ENCODE assay signal across 17 cellular contexts in genomic region chr21:45003331-45004058, GRCh38.
DNase-seq lines count a peak whose midpoint lies in the region; ATAC-seq and TF ChIP-seq lines count a peak whose summit lies in the region.
"Had no signal": no experiment of that assay in that cellular context is flagged by ENCODE, and none has a peak within 500 bp of the region (broad histone marks: within the 10 kb centered on the region; RNA-seq: fewer than 3 reads in every experiment).

No MANE protein-coding gene starts in this region.

- intact Hi-C loops in activated naive CD4-positive, alpha-beta T cell treated with anti-CD3 and anti-CD28 coated beads for 36 hours (cut with micrococcal nuclease), result no loop called here
- intact Hi-C loops in heart left ventricle (cut with DNase I) (no loop called here), aorta (cut with DNase I) (no loop called here)

- peak overlapping the region; percentile 32 for H3K23ac ChIP-seq in neuronal stem cell (ENCODE audit: low read depth, low read length, poor library complexity)

- no peaks in the 10 kb centered on the region for H3K27me3 Mint-ChIP-seq in activated naive CD4-positive, alpha-beta T cell treated with anti-CD3 and anti-CD28 coated beads for 36 hours (ENCODE audit: low read depth)

- no peak overlapping the region for H2BK15ac ChIP-seq in neuronal stem cell (ENCODE audit: low read length)

- H3K4me1 Mint-ChIP-seq in activated naive CD4-positive, alpha-beta T cell treated with anti-CD3 and anti-CD28 coated beads for 36 hours (ENCODE audit: low read depth), result peaks cover 5% of the 10 kb centered on the region
- H3K4me1 Mint-ChIP-seq: CD8-positive, alpha-beta memory T cell had no signal

- H3K4me1 ChIP-seq in heart left ventricle (peaks cover 0 to 22% (median 4%) of the 10 kb centered on the region in 12 donors), neuronal stem cell (ENCODE audit: control insufficient read depth in 2 of 2, insufficient read depth in 1 of 2, low read depth in 1 of 2, low read length in 2 of 2) (peaks cover 10 to 17% of the 10 kb centered on the region in 2 donors), aorta (ENCODE audit: control insufficient read depth in 1 of 2, insufficient read depth in 2 of 2, low read length in 2 of 2) (no peaks in the 10 kb centered on the region), MM.1S (ENCODE audit: low read length) (no peaks in the 10 kb centered on the region)

- H2AFZ ChIP-seq in neuronal stem cell (ENCODE audit: low read length), result peak overlapping the region; percentile 71
- no peak overlapping the region for H2AFZ ChIP-seq in MM.1S (ENCODE audit: low read length)

- H3K4ac ChIP-seq in neuronal stem cell (ENCODE audit: low read length), result no peak overlapping the region

- H3K18ac ChIP-seq in neuronal stem cell (ENCODE audit: low read length), result peak overlapping the region; percentile 82

- no peak overlapping the region for H3K4me3 ChIP-seq in heart left ventricle
- no peak overlapping the region for H3K4me3 ChIP-seq in neuronal stem cell (ENCODE audit: low read length in 2 of 2)
- no peak overlapping the region for H3K4me3 ChIP-seq in aorta (ENCODE audit: low read length in 2 of 2)
- no peak overlapping the region for H3K4me3 ChIP-seq in MM.1S (ENCODE audit: low read length)
- H3K4me3 ChIP-seq: dorsolateral prefrontal cortex had no signal

- no peaks in the 10 kb centered on the region for H4K20me1 ChIP-seq in MM.1S (ENCODE audit: insufficient read depth, low read length)

- H2BK120ac ChIP-seq in neuronal stem cell (ENCODE audit: low read depth, low read length), result no peak overlapping the region

- peaks cover 5% of the 10 kb centered on the region for H3K9me3 Mint-ChIP-seq in activated naive CD4-positive, alpha-beta T cell treated with anti-CD3 and anti-CD28 coated beads for 36 hours

- no peak overlapping the region for H3K4me3 Mint-ChIP-seq in activated naive CD4-positive, alpha-beta T cell treated with anti-CD3 and anti-CD28 coated beads for 36 hours
- H3K4me3 Mint-ChIP-seq: activated CD8-positive, alpha-beta T cell treated with anti-CD3 and anti-CD28 coated beads, Interleukin-2, amount 10 ng/mL, durations not matched to agents 7 days and 5 days; CD8-positive, alpha-beta memory T cell; stimulated activated naive B cell treated with anti-CD40 and anti-IgM and Interleukin-4, amounts not matched to agents 10 μg/mL and 1 μg/mL and 100 μg/mL, for 72 hours had no signal

- H4K8ac ChIP-seq in neuronal stem cell (ENCODE audit: low read depth, low read length), result peak overlapping the region; percentile 99

- no peaks in the 10 kb centered on the region for H3F3A ChIP-seq in MM.1S (ENCODE audit: insufficient read depth, low read length)

- H2BK5ac ChIP-seq in neuronal stem cell (ENCODE audit: low read length), result peak overlapping the region; percentile 97

- H3K79me1 ChIP-seq in neuronal stem cell (ENCODE audit: low read depth, low read length), result no peaks in the 10 kb centered on the region

- no peaks in the 10 kb centered on the region for H3K9me2 ChIP-seq in MM.1S (replicated peaks; ENCODE audit: insufficient read depth, low read length)

- H3K27ac ChIP-seq in heart left ventricle (peak overlapping the region in 2 of 12 donors; percentile 42 to 66), neuronal stem cell (replicated peaks; ENCODE audit: low read length) (no peak overlapping the region), aorta (ENCODE audit: low read depth in 1 of 2, low read length in 2 of 2) (peak overlapping the region; percentile 38 to 96), MM.1S (ENCODE audit: low read length) (no peak overlapping the region)
- H3K27ac ChIP-seq: 22Rv1, dorsolateral prefrontal cortex had no signal

- H3K79me2 ChIP-seq in MM.1S (ENCODE audit: low read length), result no peaks in the 10 kb centered on the region

- H3K9ac ChIP-seq in neuronal stem cell (ENCODE audit: low read depth, low read length, poor library complexity) (no peak overlapping the region), MM.1S (ENCODE audit: low read length) (no peak overlapping the region)

- peak overlapping the region; percentile 92 for H2AK5ac ChIP-seq in neuronal stem cell (ENCODE audit: low read depth, low read length)

- TF ChIP-seq CTCF in heart left ventricle (IDR thresholded peaks at IDR 0.05), result peak in 2 of 12 donors; percentile 5 to 26
- no peak for TF ChIP-seq CTCF in MM.1S (IDR thresholded peaks at IDR 0.05; ENCODE audit: low read length)

- no peaks in the 10 kb centered on the region for H3K36me3 Mint-ChIP-seq in activated naive CD4-positive, alpha-beta T cell treated with anti-CD3 and anti-CD28 coated beads for 36 hours (ENCODE audit: low read depth)
- H3K36me3 Mint-ChIP-seq: CD8-positive, alpha-beta memory T cell had no signal

- H3K4me2 ChIP-seq in neuronal stem cell (ENCODE audit: insufficient read depth, low read length, poor library complexity, severe bottlenecking) (no peak overlapping the region), MM.1S (ENCODE audit: low read depth, low read length) (no peak overlapping the region)

- no peak overlapping the region for H3K27ac Mint-ChIP-seq in activated naive CD4-positive, alpha-beta T cell treated with anti-CD3 and anti-CD28 coated beads for 36 hours
- H3K27ac Mint-ChIP-seq: activated CD8-positive, alpha-beta T cell treated with anti-CD3 and anti-CD28 coated beads, Interleukin-2, amount 10 ng/mL, durations not matched to agents 7 days and 5 days; CD8-positive, alpha-beta memory T cell; stimulated activated naive B cell treated with anti-CD40 and anti-IgM and Interleukin-4, amounts not matched to agents 10 μg/mL and 1 μg/mL and 100 μg/mL, for 72 hours had no signal

- H3K14ac ChIP-seq in neuronal stem cell (ENCODE audit: low read length), result no peak overlapping the region

- H3K36me3 ChIP-seq in heart left ventricle (no peaks in the 10 kb centered on the region), neuronal stem cell (replicated peaks in 1 of 2; ENCODE audit: control insufficient read depth in 2 of 2, insufficient read depth in 2 of 2, low read length in 2 of 2) (no peaks in the 10 kb centered on the region), aorta (ENCODE audit: control insufficient read depth in 1 of 2, insufficient read depth in 2 of 2, low read length in 1 of 2) (no peaks in the 10 kb centered on the region), MM.1S (replicated peaks; ENCODE audit: insufficient read depth, low read length) (no peaks in the 10 kb centered on the region)

- peaks cover 0 to 22% (median 0%) of the 10 kb centered on the region in 12 donors for H3K9me3 ChIP-seq in heart left ventricle
- H3K9me3 ChIP-seq in neuronal stem cell (replicated peaks in 1 of 2; ENCODE audit: control insufficient read depth in 2 of 2, insufficient read depth in 1 of 2, low read depth in 1 of 2, low read length in 2 of 2), result peaks cover 3 to 5% of the 10 kb centered on the region in 2 donors
- no peaks in the 10 kb centered on the region for H3K9me3 ChIP-seq in aorta (ENCODE audit: control insufficient read depth, low read length)
- no peaks in the 10 kb centered on the region for H3K9me3 ChIP-seq in MM.1S (replicated peaks; ENCODE audit: insufficient read depth, low read length)

- H4K91ac ChIP-seq in neuronal stem cell (ENCODE audit: low read depth, low read length, poor library complexity), result no peak overlapping the region

- ATAC-seq in heart left ventricle, result peak in 2 of 4 donors; percentile 21
- peak; percentile 24 for ATAC-seq in aorta (ENCODE audit: low FRiP score)
- ATAC-seq in stimulated activated naive CD8-positive, alpha-beta T cell treated with anti-CD3 and anti-CD28 coated beads, Interleukin-15, Interleukin-2, amounts not matched to agents 100 U/mL and 50 U/mL, for 24 hours, result no peak
- ATAC-seq: activated CD8-positive, alpha-beta T cell treated with anti-CD3 and anti-CD28 coated beads, Interleukin-2, amount 10 ng/mL, durations not matched to agents 7 days and 5 days; SK-N-SH treated with all-trans-retinoic acid at 6 μM for 48 hours; stimulated activated naive B cell treated with anti-CD40 and anti-IgM and Interleukin-4, amounts not matched to agents 10 μg/mL and 1 μg/mL and 100 μg/mL, for 72 hours had no signal

- CTCF ChIA-PET in activated naive CD4-positive, alpha-beta T cell treated with anti-CD3 and anti-CD28 coated beads for 36 hours (lab: Charles Lee), result no interaction called here

- DNase-seq in activated naive CD4-positive, alpha-beta T cell treated with anti-CD3 and anti-CD28 coated beads, Interleukin-2, amount 50 U/mL, for 16 hours, result peak; percentile 8
- DNase-seq in activated naive CD4-positive, alpha-beta T cell treated with anti-CD3 and anti-CD28 coated beads for 36 hours, result no peak
- DNase-seq in heart left ventricle, result peak in 3 of 5 donors; percentile 24 to 40 (median 28)
- DNase-seq in neuronal stem cell (ENCODE audit: low spot score), result no peak
- peak; percentile 52 to 77 for DNase-seq in aorta
- DNase-seq in stimulated activated naive CD8-positive, alpha-beta T cell treated with anti-CD3 and anti-CD28 coated beads, Interleukin-15, Interleukin-2, amounts not matched to agents 100 U/mL and 50 U/mL, for 24 hours, result no peak
- DNase-seq in MM.1S, result no peak
- DNase-seq in DMS79 (lab: John Stamatoyannopoulos, UW), result no peak
- DNase-seq: activated CD8-positive, alpha-beta T cell treated with anti-CD3 and anti-CD28 coated beads, Interleukin-2, amount 10 ng/mL, durations not matched to agents 7 days and 5 days; Kasumi-1; NCI-H1694; small intestine; stimulated activated naive B cell treated with anti-CD40 and anti-IgM and Interleukin-4, amounts not matched to agents 10 μg/mL and 1 μg/mL and 100 μg/mL, for 72 hours had no signal

- H3K27me3 ChIP-seq in heart left ventricle, result no peaks in the 10 kb centered on the region
- H3K27me3 ChIP-seq in neuronal stem cell (ENCODE audit: control insufficient read depth in 3 of 3, insufficient read depth in 3 of 3, low read depth in 1 of 3, low read length in 3 of 3), result peaks cover 0 to 11% (median 0%) of the 10 kb centered on the region in 3 experiments
- no peaks in the 10 kb centered on the region for H3K27me3 ChIP-seq in aorta (ENCODE audit: control insufficient read depth in 1 of 2, insufficient read depth in 2 of 2, low read length in 1 of 2)
- peaks cover 93% of the 10 kb centered on the region for H3K27me3 ChIP-seq in MM.1S (replicated peaks; ENCODE audit: insufficient read depth, low read length)

- peak overlapping the region; percentile 60 for H2BK12ac ChIP-seq in neuronal stem cell (ENCODE audit: low read length)

- 68 to 83% (median 82%) methylated on average over 9 to 14 of the region's 14 CpGs for WGBS in heart left ventricle, 4 donors
- no CpG with 5 or more reads among the region's 14 CpGs for WGBS in neuronal stem cell (ENCODE audit: extremely low coverage in 2 of 2, insufficient read length in 2 of 2, insufficient replicate concordance in 1 of 2), 2 donors
- 29% methylated on average over 14 of the region's 14 CpGs for WGBS in aorta, 2 donors

- no peak for TF ChIP-seq POLR2A in heart left ventricle (IDR thresholded peaks at IDR 0.05)

Comparison
In these comparisons a context has a peak if more than half of its experiments do, and no peak if none do; other contexts are left out.
1. DNase-seq: peak in activated naive CD4-positive, alpha-beta T cell treated with anti-CD3 and anti-CD28 coated beads, Interleukin-2, amount 50 U/mL, for 16 hours (single experiment), heart left ventricle (3 of 5) and aorta (2 of 2); none in activated naive CD4-positive, alpha-beta T cell treated with anti-CD3 and anti-CD28 coated beads for 36 hours (single experiment), neuronal stem cell (single experiment), stimulated activated naive CD8-positive, alpha-beta T cell treated with anti-CD3 and anti-CD28 coated beads, Interleukin-15, Interleukin-2, amounts not matched to agents 100 U/mL and 50 U/mL, for 24 hours (single experiment), MM.1S (single experiment) and DMS79 (single experiment).
2. H3K27ac ChIP-seq: peak in aorta (2 of 2); none in neuronal stem cell (single experiment) and MM.1S (single experiment).